ENCODE assay signal across 21 cellular contexts in genomic region chr3:171402281-171402680, GRCh38. TPM values are rescaled to one million over a fixed set of nuclear protein-coding genes. Genes with fewer than 3 reads are reported as not detected.
DNase-seq lines count a peak whose midpoint lies in the region; ATAC-seq and TF ChIP-seq lines count a peak whose summit lies in the region.
"Had no signal": no experiment of that assay in that cellular context is flagged by ENCODE, and none has a peak within 500 bp of the region (broad histone marks: within the 10 kb centered on the region; RNA-seq: fewer than 3 reads in every experiment).

No MANE protein-coding gene starts in this region.

- H3K4me3 Mint-ChIP-seq in CD4-positive, CD25-positive, alpha-beta regulatory T cell: peak overlapping the region in 1 of 4 donors; percentile 51
- H3K4me3 Mint-ChIP-seq in activated T-cell treated with anti-CD3 and anti-CD28 coated beads, Interleukin-2, amount 50 U/mL, for 4 hours: no peak overlapping the region
- no peak overlapping the region for H3K4me3 Mint-ChIP-seq in T-helper 2 cell treated with Interferon-gamma antibody and Interleukin-4, amounts not matched to agents 5 μg/mL and 100 μg/mL, for 36 hours
- H3K4me3 Mint-ChIP-seq: CD14-positive monocyte; CD4-positive, alpha-beta T cell; CD8-positive, alpha-beta T cell had no signal

- no peaks in the 10 kb centered on the region for H3K9me3 Mint-ChIP-seq in CD4-positive, CD25-positive, alpha-beta regulatory T cell
- no peaks in the 10 kb centered on the region for H3K9me3 Mint-ChIP-seq in activated T-cell treated with anti-CD3 and anti-CD28 coated beads, Interleukin-2, amount 50 U/mL, for 4 hours
- peaks cover 4% of the 10 kb centered on the region for H3K9me3 Mint-ChIP-seq in T-helper 2 cell treated with Interferon-gamma antibody and Interleukin-4, amounts not matched to agents 5 μg/mL and 100 μg/mL, for 36 hours
- H3K9me3 Mint-ChIP-seq: CD4-positive, alpha-beta T cell; CD8-positive, alpha-beta T cell had no signal

- no peaks in the 10 kb centered on the region for H3K9me3 ChIP-seq in CD4-positive, CD25-positive, alpha-beta regulatory T cell (ENCODE audit: control insufficient read depth in 2 of 2, low read length in 2 of 2)
- H3K9me3 ChIP-seq: BE2C, BLaER1, Caco-2 had no signal

- peak overlapping the region in 2 of 3 donors; percentile 36 to 44 for H3K27ac Mint-ChIP-seq in CD4-positive, CD25-positive, alpha-beta regulatory T cell
- H3K27ac Mint-ChIP-seq in T-helper 2 cell treated with Interferon-gamma antibody and Interleukin-4, amounts not matched to agents 5 μg/mL and 100 μg/mL, for 36 hours: no peak overlapping the region
- H3K27ac Mint-ChIP-seq: CD14-positive monocyte; CD4-positive, alpha-beta T cell had no signal

- H3K27me3 Mint-ChIP-seq in CD4-positive, CD25-positive, alpha-beta regulatory T cell: no peaks in the 10 kb centered on the region
- H3K27me3 Mint-ChIP-seq in activated T-cell treated with anti-CD3 and anti-CD28 coated beads, Interleukin-2, amount 50 U/mL, for 4 hours (ENCODE audit: low read depth): no peaks in the 10 kb centered on the region
- H3K27me3 Mint-ChIP-seq in T-helper 2 cell treated with Interferon-gamma antibody and Interleukin-4, amounts not matched to agents 5 μg/mL and 100 μg/mL, for 36 hours (ENCODE audit: low read depth): no peaks in the 10 kb centered on the region
- H3K27me3 Mint-ChIP-seq: CD4-positive, alpha-beta T cell had no signal

- ATAC-seq in CD4-positive, CD25-positive, alpha-beta regulatory T cell (ENCODE audit: low read depth in 2 of 2): no peak
- no peak for ATAC-seq in HG03039 (IDR thresholded peaks at IDR 0.05; ENCODE audit: unreplicated experiment)
- ATAC-seq in activated T-cell treated with anti-CD3 and anti-CD28 coated beads, Interleukin-2, amount 50 U/mL, for 4 hours: no peak
- ATAC-seq: CD8-positive, alpha-beta T cell; GM12878 had no signal

- H3K27me3 ChIP-seq in CD4-positive, CD25-positive, alpha-beta regulatory T cell (ENCODE audit: control insufficient read depth, insufficient read depth, low read length): no peaks in the 10 kb centered on the region
- H3K27me3 ChIP-seq: BE2C, BLaER1 had no signal

- H3K4me1 ChIP-seq in CD4-positive, CD25-positive, alpha-beta regulatory T cell (ENCODE audit: control insufficient read depth, insufficient read depth, low read length, poor library complexity, severe bottlenecking): no peaks in the 10 kb centered on the region
- H3K4me1 ChIP-seq: BE2C, BLaER1 had no signal

- H3K27ac ChIP-seq in CD4-positive, CD25-positive, alpha-beta regulatory T cell (ENCODE audit: insufficient read depth, low read length, poor library complexity, severe bottlenecking): no peak overlapping the region
- H3K27ac ChIP-seq in VCaP: peak overlapping the region; percentile 92
- H3K27ac ChIP-seq in caudate nucleus (ENCODE audit: low read depth, low read length): peak overlapping the region; percentile 4
- H3K27ac ChIP-seq: BLaER1 had no signal

- H3K4me1 Mint-ChIP-seq in CD4-positive, CD25-positive, alpha-beta regulatory T cell: peaks cover 45 to 84% (median 64%) of the 10 kb centered on the region in 4 donors
- H3K4me1 Mint-ChIP-seq in activated T-cell treated with anti-CD3 and anti-CD28 coated beads, Interleukin-2, amount 50 U/mL, for 4 hours (ENCODE audit: low read depth): peaks cover 49% of the 10 kb centered on the region
- peaks cover 11% of the 10 kb centered on the region for H3K4me1 Mint-ChIP-seq in T-helper 2 cell treated with Interferon-gamma antibody and Interleukin-4, amounts not matched to agents 5 μg/mL and 100 μg/mL, for 36 hours (ENCODE audit: low read depth)
- H3K4me1 Mint-ChIP-seq: CD14-positive monocyte had no signal

- H3K36me3 ChIP-seq in CD4-positive, CD25-positive, alpha-beta regulatory T cell (ENCODE audit: control insufficient read depth, insufficient read depth, low read length): no peaks in the 10 kb centered on the region
- H3K36me3 ChIP-seq: BE2C, BLaER1 had no signal

- no peak overlapping the region for H3K4me3 ChIP-seq in CD4-positive, CD25-positive, alpha-beta regulatory T cell (ENCODE audit: low read depth, low read length)
- H3K4me3 ChIP-seq: BLaER1, GM12878 had no signal

- DNase-seq in CD4-positive, CD25-positive, alpha-beta regulatory T cell: no peak
- peak in 2 of 61 donors; percentile 9 to 18 for DNase-seq in caudate nucleus (lab: John Stamatoyannopoulos, UW)
- DNase-seq in dermis blood vessel endothelial cell: peak; percentile 27
- DNase-seq in GM03348 (ENCODE audit: low spot score): no peak
- no peak for DNase-seq in activated T-cell treated with anti-CD3 and anti-CD28 coated beads, Interleukin-2, amount 50 U/mL, for 4 hours
- no peak for DNase-seq in T-helper 2 cell treated with Interferon-gamma antibody and Interleukin-4, amounts not matched to agents 5 μg/mL and 100 μg/mL, for 36 hours (ENCODE audit: low spot score)
- DNase-seq: 8988T; ACHN; BE2C; C1 segment of cervical spinal cord; Caco-2; Calu3; CD4-positive, alpha-beta T cell; CD8-positive, alpha-beta T cell; DMS79 treated with DMSO at 0.1 percent for 48 hours; GF-D8 had no signal

- no peak for TF ChIP-seq CTCF in VCaP (conservative IDR thresholded peaks at IDR 0.05)

- peaks cover 24% of the 10 kb centered on the region for H3K36me3 Mint-ChIP-seq in CD4-positive, CD25-positive, alpha-beta regulatory T cell
- H3K36me3 Mint-ChIP-seq in activated T-cell treated with anti-CD3 and anti-CD28 coated beads, Interleukin-2, amount 50 U/mL, for 4 hours (ENCODE audit: insufficient read depth): peaks cover 12% of the 10 kb centered on the region
- peaks cover 24% of the 10 kb centered on the region for H3K36me3 Mint-ChIP-seq in T-helper 2 cell treated with Interferon-gamma antibody and Interleukin-4, amounts not matched to agents 5 μg/mL and 100 μg/mL, for 36 hours (ENCODE audit: low read depth)
- H3K36me3 Mint-ChIP-seq: CD14-positive monocyte had no signal

RNA-seq across cellular contexts. Expression of gene TNIK, which starts 57.9 kb away (rescaled TPM):
- 162 TPM for total RNA-seq in CD4-positive, CD25-positive, alpha-beta regulatory T cell
- 10 to 100 TPM; 14.7 to 26.7 (median 22.0) TPM for polyA plus RNA-seq in CD4-positive, CD25-positive, alpha-beta regulatory T cell
- 8.2 and 30.3 TPM in 2 replicates for total RNA-seq in dermis blood vessel endothelial cell
- total RNA-seq in activated T-cell treated with anti-CD3 and anti-CD28 coated beads, Interleukin-2, amount 50 U/mL, for 4 hours: 10 to 100 TPM; 12.9 to 15.4 (median 13.5) TPM
